Comparison of ENCODE assay signal across 15 cellular contexts in the genomic region with DNA sequence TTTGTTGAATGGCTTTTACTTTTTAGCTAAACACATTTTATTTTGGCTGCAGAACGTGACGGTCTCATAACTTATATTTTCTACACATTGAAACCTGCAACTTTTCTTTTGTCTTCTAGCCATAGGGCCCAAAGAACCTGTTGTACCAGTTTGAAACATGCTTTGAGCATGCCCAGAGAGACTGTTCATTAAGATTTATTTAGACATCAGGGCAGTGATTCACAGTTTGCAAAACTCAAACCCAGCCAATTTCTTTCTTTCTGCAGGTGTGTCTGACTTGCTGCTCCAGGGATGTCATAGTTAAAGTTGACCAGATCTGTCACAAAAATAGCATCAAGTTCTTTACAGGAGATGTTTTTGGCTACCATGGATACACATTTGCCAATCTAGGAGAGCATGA. TPM values are rescaled to one million over a fixed set of nuclear protein-coding genes. Genes with fewer than 3 reads are reported as not detected.
DNase-seq lines count a peak whose midpoint lies in the region; ATAC-seq and TF ChIP-seq lines count a peak whose summit lies in the region.
"Had no signal": no experiment of that assay in that cellular context is flagged by ENCODE, and none has a peak within 500 bp of the region (broad histone marks: within the 10 kb centered on the region; RNA-seq: fewer than 3 reads in every experiment).

No MANE protein-coding gene starts in this region.

- H3F3A ChIP-seq in neural progenitor cell (ENCODE audit: low read depth), result peaks cover 58% of the 10 kb centered on the region

- peaks cover 66% of the 10 kb centered on the region for H3K36me3 Mint-ChIP-seq in CD4-positive, alpha-beta T cell (ENCODE audit: low read depth)
- peaks cover 51% of the 10 kb centered on the region for H3K36me3 Mint-ChIP-seq in neural progenitor cell

- no peak overlapping the region for H3K4me2 ChIP-seq in neural progenitor cell

- H3K27ac ChIP-seq in CD4-positive, alpha-beta T cell (ENCODE audit: low read depth, low read length), result no peak overlapping the region
- peak overlapping the region; percentile 68 for H3K27ac ChIP-seq in neural progenitor cell
- H3K27ac ChIP-seq: dorsolateral prefrontal cortex had no signal

- H3K79me2 ChIP-seq in neural progenitor cell (ENCODE audit: low read depth), result peaks cover 86% of the 10 kb centered on the region

- CTCF ChIA-PET in CD4-positive, alpha-beta T cell (lab: Charles Lee), result interaction anchor here (0.6 to 8.5 kb wide), 4 partner anchors 58 to 138 kb away, joined by 3 to 59 read pairs (median 7); no protein-coding TSS in a partner anchor

- H4K20me1 ChIP-seq in neural progenitor cell (ENCODE audit: low read depth), result peaks cover 87% of the 10 kb centered on the region

- H3K4me3 Mint-ChIP-seq in CD4-positive, alpha-beta T cell, result no peak overlapping the region
- H3K4me3 Mint-ChIP-seq in neural progenitor cell, result no peak overlapping the region
- H3K4me3 Mint-ChIP-seq: IgD-negative memory B cell; stimulated activated naive B cell treated with anti-CD40 and anti-IgM and Interleukin-4, amounts not matched to agents 10 μg/mL and 1 μg/mL and 100 μg/mL, for 72 hours had no signal

- H3K9ac ChIP-seq in neural progenitor cell, result no peak overlapping the region

- no peak for TF ChIP-seq CTCF in CD4-positive, alpha-beta T cell (IDR thresholded peaks at IDR 0.05)
- TF ChIP-seq CTCF in LNCaP clone FGC (IDR thresholded peaks at IDR 0.05; ENCODE audit: control insufficient read depth, extremely low read depth, insufficient read depth), result no peak
- TF ChIP-seq CTCF in neural progenitor cell (IDR thresholded peaks at IDR 0.05), result no peak

- no peak for DNase-seq in CD4-positive, alpha-beta T cell
- DNase-seq in LNCaP clone FGC (ENCODE audit: low read depth) (peak; percentile 87), dermis blood vessel endothelial cell (peak; percentile 21), neural progenitor cell (ENCODE audit: low spot score) (no peak), mesenteric fat pad (ENCODE audit: low spot score) (no peak), NCI-H345 treated with DMSO at 0.1 percent for 48 hours (lab: John Stamatoyannopoulos, UW; ENCODE audit: unreplicated experiment) (no peak)
- DNase-seq: dorsolateral prefrontal cortex; HCEC 1CT; NCI-H1930; stimulated activated CD4-positive, alpha-beta T cell treated with anti-CD3 and anti-CD28 coated beads, Interleukin-2, amount 100 ng/mL, for 24 hours; stimulated activated naive B cell treated with anti-CD40 and anti-IgM and Interleukin-4, amounts not matched to agents 10 μg/mL and 1 μg/mL and 100 μg/mL, for 72 hours had no signal

- H3K4me3 ChIP-seq in LNCaP clone FGC (ENCODE audit: low read depth, low read length) (peak overlapping the region; percentile 13), neural progenitor cell (no peak overlapping the region)
- H3K4me3 ChIP-seq: dorsolateral prefrontal cortex had no signal

- no peak for ATAC-seq in CD4-positive, alpha-beta T cell (ENCODE audit: poor library complexity)
- no peak for ATAC-seq in GM18498 (IDR thresholded peaks at IDR 0.05; ENCODE audit: unreplicated experiment)
- ATAC-seq in activated CD4-positive, CD25-positive, alpha-beta regulatory T cell treated with anti-CD3 and anti-CD28 coated beads, Interleukin-2, amount 50 U/mL, for 24 hours, result no peak
- ATAC-seq: left lobe of liver; stimulated activated naive B cell treated with anti-CD40 and anti-IgM and Interleukin-4, amounts not matched to agents 10 μg/mL and 1 μg/mL and 100 μg/mL, for 72 hours had no signal

- peaks cover 31% of the 10 kb centered on the region for H3K36me3 ChIP-seq in neural progenitor cell

- no peaks in the 10 kb centered on the region for H3K27me3 Mint-ChIP-seq in CD4-positive, alpha-beta T cell
- H3K27me3 Mint-ChIP-seq in neural progenitor cell (ENCODE audit: insufficient read depth, low read depth), result no peaks in the 10 kb centered on the region
- H3K27me3 Mint-ChIP-seq: IgD-negative memory B cell; stimulated activated naive B cell treated with anti-CD40 and anti-IgM and Interleukin-4, amounts not matched to agents 10 μg/mL and 1 μg/mL and 100 μg/mL, for 72 hours had no signal

- H3K4me1 Mint-ChIP-seq in CD4-positive, alpha-beta T cell (ENCODE audit: low read depth), result peaks cover 53% of the 10 kb centered on the region
- H3K4me1 Mint-ChIP-seq in neural progenitor cell, result peaks cover 46% of the 10 kb centered on the region

- peaks cover 21% of the 10 kb centered on the region for H3K4me1 ChIP-seq in neural progenitor cell

- POLR2A ChIA-PET in CD4-positive, alpha-beta T cell (lab: Charles Lee), result no interaction called here

- intact Hi-C loops in CD4-positive, alpha-beta T cell (cut with DNase I, micrococcal nuclease), result no loop called here

- no peaks in the 10 kb centered on the region for H3K9me3 Mint-ChIP-seq in CD4-positive, alpha-beta T cell
- no peaks in the 10 kb centered on the region for H3K9me3 Mint-ChIP-seq in neural progenitor cell
- H3K9me3 Mint-ChIP-seq: IgD-negative memory B cell; stimulated activated naive B cell treated with anti-CD40 and anti-IgM and Interleukin-4, amounts not matched to agents 10 μg/mL and 1 μg/mL and 100 μg/mL, for 72 hours had no signal

- no peak overlapping the region for H2AFZ ChIP-seq in neural progenitor cell (replicated peaks)

- no peaks in the 10 kb centered on the region for H3K9me3 ChIP-seq in CD4-positive, alpha-beta T cell (ENCODE audit: control insufficient read depth, low read length)
- no peaks in the 10 kb centered on the region for H3K9me3 ChIP-seq in neural progenitor cell (ENCODE audit: low read depth)

- H3K27me3 ChIP-seq in CD4-positive, alpha-beta T cell (ENCODE audit: control insufficient read depth, insufficient read depth, low read length), result no peaks in the 10 kb centered on the region
- no peaks in the 10 kb centered on the region for H3K27me3 ChIP-seq in neural progenitor cell
- H3K27me3 ChIP-seq: dorsolateral prefrontal cortex had no signal

- H3K27ac Mint-ChIP-seq in CD4-positive, alpha-beta T cell, result peak overlapping the region; percentile 27
- peak overlapping the region; percentile 23 for H3K27ac Mint-ChIP-seq in neural progenitor cell
- H3K27ac Mint-ChIP-seq: IgD-negative memory B cell; stimulated activated naive B cell treated with anti-CD40 and anti-IgM and Interleukin-4, amounts not matched to agents 10 μg/mL and 1 μg/mL and 100 μg/mL, for 72 hours had no signal

RNA-seq across cellular contexts. Expression of gene SAE1, which starts 22.0 kb away (rescaled TPM):
- total RNA-seq in CD4-positive, alpha-beta T cell, result 10 to 100 TPM; 29.6 to 30.9 TPM
- 168 and 236 TPM in 2 replicates for total RNA-seq in dermis blood vessel endothelial cell
- 258 and 305 TPM in 2 replicates for total RNA-seq in neural progenitor cell (ENCODE audit: low replicate concordance)
- total RNA-seq in mesenteric fat pad, result 59.3 TPM

RNA-seq across cellular contexts. Expression of gene ZC3H4, which starts 39.1 kb away (rescaled TPM):
- total RNA-seq in CD4-positive, alpha-beta T cell, result 10 to 100 TPM; 39.4 to 43.7 TPM
- 11.9 and 21.9 TPM in 2 replicates for total RNA-seq in dermis blood vessel endothelial cell
- total RNA-seq in neural progenitor cell (ENCODE audit: low replicate concordance), result 19.1 and 29.1 TPM in 2 replicates
- total RNA-seq in mesenteric fat pad, result 30.2 TPM

Comparison
In these comparisons a context has a peak if more than half of its experiments do, and no peak if none do; other contexts are left out.
1. DNase-seq: peak in LNCaP clone FGC (single experiment) and dermis blood vessel endothelial cell (single experiment); none in CD4-positive, alpha-beta T cell (0 of 10), neural progenitor cell (single experiment), mesenteric fat pad (single experiment) and NCI-H345 treated with DMSO at 0.1 percent for 48 hours (single experiment).